8 cellular contexts compared by ENCODE assay signal in the genomic region with DNA sequence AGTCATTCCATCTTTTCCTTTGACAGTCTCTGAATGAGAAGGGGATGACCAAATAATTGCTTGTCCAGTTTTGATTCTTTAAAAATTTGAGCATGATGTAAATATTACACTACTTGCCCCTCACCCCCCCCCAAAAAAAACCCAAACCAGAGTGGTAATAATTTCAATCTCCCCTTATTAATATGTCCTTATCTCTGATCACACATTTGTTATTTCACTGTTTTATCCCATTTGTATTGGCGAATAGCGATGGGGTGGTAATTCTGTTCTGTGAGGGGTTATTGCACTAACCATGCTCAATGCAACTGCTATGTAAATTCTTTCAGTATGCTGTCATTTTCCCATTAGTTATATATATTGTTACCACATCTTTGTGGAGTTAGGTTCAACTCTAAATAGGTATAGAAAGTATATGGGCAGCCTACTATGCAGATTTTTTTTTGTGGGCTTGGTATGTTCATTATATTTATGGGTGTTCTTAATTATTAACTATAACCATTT. TPM values are rescaled to one million over a fixed set of nuclear protein-coding genes. Genes with fewer than 3 reads are reported as not detected.
DNase-seq lines count a peak whose midpoint lies in the region; ATAC-seq and TF ChIP-seq lines count a peak whose summit lies in the region.

No MANE protein-coding gene starts in this region.

- H3K4me1 ChIP-seq in mucosa of stomach (ENCODE audit: control insufficient read depth, insufficient read depth, low read length) = no peaks in the 10 kb centered on the region

- H3K4me1 Mint-ChIP-seq in chondrocyte (ENCODE audit: low read depth) = peaks cover 51% of the 10 kb centered on the region

- peak overlapping the region; percentile 94 for H3K4me3 Mint-ChIP-seq in chondrocyte (ENCODE audit: unreplicated experiment)

- H3K27ac Mint-ChIP-seq in chondrocyte (ENCODE audit: unreplicated experiment) = peak overlapping the region; percentile 92

- peak overlapping the region; percentile 69 for H3K9ac ChIP-seq in mucosa of stomach (ENCODE audit: low read length)

- CTCF ChIA-PET in AG04450 (lab: Charles Lee) = no interaction called here

- no peaks in the 10 kb centered on the region for H3K27me3 Mint-ChIP-seq in chondrocyte (ENCODE audit: low read depth)

- no peak for ATAC-seq in HG03108 (IDR thresholded peaks at IDR 0.05; ENCODE audit: unreplicated experiment)

- TF ChIP-seq CTCF in AG04450 (IDR thresholded peaks at IDR 0.05; ENCODE audit: low read depth, low read length) = no peak
- TF ChIP-seq CTCF in chondrocyte (IDR thresholded peaks at IDR 0.05) = no peak

- H3K9me3 ChIP-seq in AG04450 (ENCODE audit: control insufficient read depth, insufficient read depth, low read length) (no peaks in the 10 kb centered on the region), mucosa of stomach (ENCODE audit: control insufficient read depth, low read length) (no peaks in the 10 kb centered on the region)

- no peaks in the 10 kb centered on the region for H3K36me3 ChIP-seq in mucosa of stomach (ENCODE audit: control insufficient read depth, insufficient read depth, low read length)

- H3K27me3 ChIP-seq in AG04450 (ENCODE audit: control insufficient read depth, insufficient read depth, low read length) (no peaks in the 10 kb centered on the region), mucosa of stomach (ENCODE audit: control insufficient read depth, insufficient read depth, low read length) (no peaks in the 10 kb centered on the region)

- POLR2A ChIA-PET in AG04450 (lab: Yijun Ruan, JAX) = no interaction called here

- H3K36me3 Mint-ChIP-seq in chondrocyte (ENCODE audit: low read depth) = peaks cover 2% of the 10 kb centered on the region

- H3K4me3 ChIP-seq in AG04450 (ENCODE audit: low read depth, low read length) (peak overlapping the region; percentile 82), mucosa of stomach (ENCODE audit: low read length) (peak overlapping the region; percentile 41)
- peak overlapping the region; percentile 76 for H3K4me3 ChIP-seq in Jurkat, Clone E6-1 (ENCODE audit: low read length)

- no peak overlapping the region for H3K27ac ChIP-seq in AG04450 (ENCODE audit: low read depth, low read length)

- H3K9me3 Mint-ChIP-seq in chondrocyte (ENCODE audit: low read depth) = no peaks in the 10 kb centered on the region

- no peak for DNase-seq in AG04450 (ENCODE audit: low read depth, low spot score)
- DNase-seq in Jurkat, Clone E6-1 (ENCODE audit: low read depth, low spot score) = no peak
- DNase-seq in chondrocyte (ENCODE audit: low spot score) = no peak
- no peak for DNase-seq in stimulated activated CD4-positive, alpha-beta T cell treated with anti-CD3 and anti-CD28 coated beads, Interleukin-2, amount 100 ng/mL, for 48 hours
- DNase-seq in AG20443 (ENCODE audit: low spot score) = no peak
- no peak for DNase-seq in NCI-H774 (lab: John Stamatoyannopoulos, UW)

RNA-seq across cellular contexts. Expression of gene RIMKLB, which starts 1.1 kb away (rescaled TPM):
- polyA plus RNA-seq in AG04450 (2011; rRNA removed) = 15.8 and 22.0 TPM in 2 replicates
- 13.2 and 14.9 TPM in 2 replicates for polyA minus RNA-seq in AG04450 (2011; rRNA and poly(A)+ RNA removed)
- polyA plus RNA-seq in Jurkat, Clone E6-1 (2012; ENCODE audit: insufficient read depth, insufficient read length) = 31.9 TPM
- 42.6 to 55.9 TPM (median 45.4 TPM) in 3 replicates for total RNA-seq in chondrocyte

RNA-seq across cellular contexts. Expression of gene MFAP5, which starts 36.3 kb away (rescaled TPM):
- 0.36 and 0.60 TPM in 2 replicates for polyA plus RNA-seq in AG04450 (2011; rRNA removed)
- polyA minus RNA-seq in AG04450 (2011; rRNA and poly(A)+ RNA removed) = 0.70 TPM in 1 of 2 replicates, not detected in the other
- not detected for polyA plus RNA-seq in Jurkat, Clone E6-1 (2012; ENCODE audit: insufficient read depth, insufficient read length)
- total RNA-seq in chondrocyte = 16.2 to 40.2 TPM (median 38.0 TPM) in 3 replicates
